19 cellular contexts compared by ENCODE assay signal in the genomic region with DNA sequence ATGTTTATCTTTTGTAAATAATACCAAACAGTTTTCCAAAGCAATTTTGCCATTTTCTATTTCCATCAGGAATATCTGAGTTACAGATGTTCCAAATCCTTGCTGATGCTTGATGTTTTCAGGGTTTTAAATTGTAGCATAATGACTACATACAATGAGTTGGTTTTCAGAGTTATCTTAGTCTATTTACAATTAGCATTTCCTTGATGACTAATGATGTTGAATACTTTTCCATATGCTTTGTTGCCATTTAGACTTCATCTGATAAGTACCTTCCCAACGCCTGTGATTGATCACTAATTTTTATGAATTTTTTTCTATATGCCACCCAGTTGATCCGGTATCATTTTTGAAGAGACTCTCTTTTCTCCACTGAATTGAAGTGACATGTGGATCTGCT.
DNase-seq lines count a peak whose midpoint lies in the region; ATAC-seq and TF ChIP-seq lines count a peak whose summit lies in the region.
"Had no signal": no experiment of that assay in that cellular context is flagged by ENCODE, and none has a peak within 500 bp of the region (broad histone marks: within the 10 kb centered on the region; RNA-seq: fewer than 3 reads in every experiment).

No MANE protein-coding gene starts in this region.

- no CpG with 5 or more reads among the region's 2 CpGs for WGBS in IMR-90 (ENCODE audit: extremely low coverage in 2 of 2, insufficient read length in 1 of 2), 2 experiments
- WGBS in mesenchymal stem cell, result 75% methylated on average over 2 of the region's 2 CpGs

- no peak for TF ChIP-seq RAD21 in IMR-90 (IDR thresholded peaks at IDR 0.05; ENCODE audit: low read length)

- in situ Hi-C loops in IMR-90 (cut with MboI; ENCODE audit: low sequenced_read_pairs), result no loop called here

- TF ChIP-seq POLR2A in IMR-90 (IDR thresholded peaks at IDR 0.05; ENCODE audit: low read depth, low read length), result no peak

- POLR2A ChIA-PET in IMR-90 (lab: Charles Lee; ENCODE audit: unreplicated experiment), result no interaction called here

- H3K14ac ChIP-seq in IMR-90 (replicated peaks; ENCODE audit: low read depth, low read length) (no peak overlapping the region), mesenchymal stem cell (ENCODE audit: low read length in 2 of 2) (no peak overlapping the region)

- H2BK120ac ChIP-seq in IMR-90 (ENCODE audit: low read depth, low read length), result no peak overlapping the region
- no peak overlapping the region for H2BK120ac ChIP-seq in mesenchymal stem cell (ENCODE audit: low read depth, low read length)

- no peak overlapping the region for H4K8ac ChIP-seq in IMR-90 (ENCODE audit: low read depth in 2 of 2, low read length in 2 of 2)
- no peak overlapping the region for H4K8ac ChIP-seq in mesenchymal stem cell (ENCODE audit: low read length)

- H3K4ac ChIP-seq in IMR-90 (ENCODE audit: low read depth, low read length) (no peak overlapping the region), mesenchymal stem cell (ENCODE audit: low read depth in 1 of 2, low read length in 2 of 2) (no peak overlapping the region)

- H3K9ac ChIP-seq in IMR-90 (ENCODE audit: low read depth, low read length) (no peak overlapping the region), mesenchymal stem cell (ENCODE audit: low read length) (no peak overlapping the region)
- H3K9ac ChIP-seq: BLaER1 treated with 17β-estradiol and CSF1 and Interleukin-3, amounts not matched to agents 10 nM and 100 nM had no signal

- H3K9me1 ChIP-seq in IMR-90 (ENCODE audit: insufficient read depth, low read length), result 0 out of 2 replicates have a peak, but pooled peaks cover 5% of the 10 kb centered on the region

- no peaks in the 10 kb centered on the region for H3K79me1 ChIP-seq in IMR-90 (ENCODE audit: low read depth in 1 of 2, low read length in 2 of 2)
- H3K79me1 ChIP-seq in mesenchymal stem cell (replicated peaks; ENCODE audit: low read length, poor library complexity, severe bottlenecking), result no peaks in the 10 kb centered on the region

- H2BK15ac ChIP-seq in IMR-90 (ENCODE audit: low read depth, low read length) (no peak overlapping the region), mesenchymal stem cell (ENCODE audit: low read depth, poor library complexity, severe bottlenecking) (no peak overlapping the region)

- H3K4me3 ChIP-seq in IMR-90 (ENCODE audit: insufficient read depth, low read depth, low read length) (no peak overlapping the region), RWPE2 (ENCODE audit: severe bottlenecking) (no peak overlapping the region), mesenchymal stem cell (ENCODE audit: insufficient read depth in 1 of 2, low read depth in 1 of 2, low read length in 2 of 2) (no peak overlapping the region)
- H3K4me3 ChIP-seq: A549; BLaER1 treated with 17β-estradiol and CSF1 and Interleukin-3, amounts not matched to agents 10 nM and 100 nM had no signal

- H3K27me3 ChIP-seq in IMR-90 (ENCODE audit: control insufficient read depth, insufficient read depth, low read length), result no peaks in the 10 kb centered on the region
- no peaks in the 10 kb centered on the region for H3K27me3 ChIP-seq in RWPE2 (ENCODE audit: insufficient read depth, poor library complexity, severe bottlenecking)
- no peaks in the 10 kb centered on the region for H3K27me3 ChIP-seq in mesenchymal stem cell (ENCODE audit: control insufficient read depth in 1 of 2, insufficient read depth in 1 of 2, low read length in 2 of 2)
- H3K27me3 ChIP-seq: BE2C; BLaER1 treated with 17β-estradiol and CSF1 and Interleukin-3, amounts not matched to agents 10 nM and 100 nM had no signal

- H2BK12ac ChIP-seq in mesenchymal stem cell (ENCODE audit: low read length in 2 of 2), result no peak overlapping the region

- CTCF ChIA-PET in IMR-90 (lab: Yijun Ruan, JAX), result no interaction called here

- no peak overlapping the region for H2BK5ac ChIP-seq in IMR-90 (ENCODE audit: low read depth, low read length, poor library complexity, severe bottlenecking)
- H2BK5ac ChIP-seq in mesenchymal stem cell (ENCODE audit: low read depth, low read length, poor library complexity, severe bottlenecking), result no peak overlapping the region

- H4K91ac ChIP-seq in IMR-90 (ENCODE audit: insufficient read depth, low read depth, low read length), result no peak overlapping the region
- H4K91ac ChIP-seq in mesenchymal stem cell (ENCODE audit: low read length), result no peak overlapping the region

- H2AK9ac ChIP-seq in IMR-90 (replicated peaks; ENCODE audit: low read depth, low read length, poor library complexity), result no peak overlapping the region

- no peak overlapping the region for H2BK20ac ChIP-seq in IMR-90 (ENCODE audit: low read depth, low read length)

- BruUV-seq in IMR-90 (replicated peaks; lab: Mats Ljungman, UMichigan), result no TSS peak

- H3K27ac ChIP-seq in IMR-90 (ENCODE audit: insufficient read depth, low read length) (no peak overlapping the region), RWPE2 (ENCODE audit: poor library complexity, severe bottlenecking) (no peak overlapping the region), epithelial cell of prostate (peak overlapping the region; percentile 27), mesenchymal stem cell (ENCODE audit: low read length, poor library complexity, severe bottlenecking) (no peak overlapping the region)
- H3K27ac ChIP-seq: A549; BLaER1 treated with 17β-estradiol and CSF1 and Interleukin-3, amounts not matched to agents 10 nM and 100 nM had no signal

- H4K20me1 ChIP-seq in IMR-90 (ENCODE audit: insufficient read depth, low read length), result no peaks in the 10 kb centered on the region
- H4K20me1 ChIP-seq: BLaER1 treated with 17β-estradiol and CSF1 and Interleukin-3, amounts not matched to agents 10 nM and 100 nM had no signal

- H3K36me3 ChIP-seq in IMR-90 (ENCODE audit: control insufficient read depth, insufficient read depth, low read length), result no peaks in the 10 kb centered on the region
- H3K36me3 ChIP-seq in RWPE2 (ENCODE audit: low read depth), result no peaks in the 10 kb centered on the region
- no peaks in the 10 kb centered on the region for H3K36me3 ChIP-seq in mesenchymal stem cell (ENCODE audit: control insufficient read depth in 1 of 2, insufficient read depth in 2 of 2, low read depth in 1 of 2, low read length in 2 of 2)
- H3K36me3 ChIP-seq: BE2C; BLaER1 treated with 17β-estradiol and CSF1 and Interleukin-3, amounts not matched to agents 10 nM and 100 nM had no signal

- dilution Hi-C loops in IMR-90 (cut with HindIII; ENCODE audit: low sequenced_read_pairs, unreplicated experiment), result no loop called here

- H3K23ac ChIP-seq in IMR-90 (ENCODE audit: low read depth, low read length) (no peak overlapping the region), mesenchymal stem cell (ENCODE audit: low read length in 2 of 2) (no peak overlapping the region)

- no peak for ATAC-seq in IMR-90 (ENCODE audit: low read depth)
- peak; percentile 51 for ATAC-seq in RWPE2 (ENCODE audit: low read depth)
- no peak for ATAC-seq in GM21528 (IDR thresholded peaks at IDR 0.05; ENCODE audit: low FRiP score, unreplicated experiment)
- no peak for ATAC-seq in HG03108 (IDR thresholded peaks at IDR 0.05; ENCODE audit: unreplicated experiment)
- ATAC-seq: A549, HCT116 had no signal

- DNase-seq in IMR-90 (peak; percentile 5), RWPE2 (ENCODE audit: low spot score) (no peak), epithelial cell of prostate (ENCODE audit: low read depth, low spot score) (no peak), mesenchymal stem cell (peak; percentile 26)
- DNase-seq in activated CD4-positive, CD25-positive, alpha-beta regulatory T cell (lab: John Stamatoyannopoulos, UW), result no peak
- DNase-seq: 8988T; ACHN; AML-193; BE2C; CD4-positive, alpha-beta T cell; CD8-positive, alpha-beta memory T cell; DMS 273 treated with DMSO at 0.1 percent for 48 hours; DMS79 treated with DMSO at 0.1 percent for 48 hours; H9 had no signal

- no peak overlapping the region; the same call in 1 of the 2 replicates for H3K18ac ChIP-seq in IMR-90 (ENCODE audit: low read depth, low read length)
- H3K18ac ChIP-seq in mesenchymal stem cell (ENCODE audit: low read depth in 1 of 2, low read length in 2 of 2), result no peak overlapping the region

- intact Hi-C loops in IMR-90 (cut with micrococcal nuclease), result no loop called here

- no peak overlapping the region for H2AFZ ChIP-seq in IMR-90 (replicated peaks; ENCODE audit: low read length, poor library complexity)
- no peak overlapping the region for H2AFZ ChIP-seq in mesenchymal stem cell (ENCODE audit: low read depth, low read length)

- no peak overlapping the region for H3K4me2 ChIP-seq in IMR-90 (ENCODE audit: low read depth, low read length)
- no peak overlapping the region for H3K4me2 ChIP-seq in mesenchymal stem cell (ENCODE audit: low read length, poor library complexity, severe bottlenecking)
- H3K4me2 ChIP-seq: A549 had no signal

- H2AK5ac ChIP-seq in IMR-90 (ENCODE audit: low read depth, low read length), result no peak overlapping the region
- no peak overlapping the region for H2AK5ac ChIP-seq in mesenchymal stem cell (ENCODE audit: low read length, severe bottlenecking)

- H4K5ac ChIP-seq in IMR-90 (ENCODE audit: low read depth, low read length), result no peak overlapping the region

- H3K4me1 ChIP-seq in IMR-90 (ENCODE audit: control insufficient read depth, insufficient read depth, low read length) (peaks cover 3% of the 10 kb centered on the region; the same call in 1 of the 2 replicates), RWPE2 (ENCODE audit: insufficient read depth, poor library complexity, severe bottlenecking) (peaks cover 10% of the 10 kb centered on the region), mesenchymal stem cell (ENCODE audit: control insufficient read depth, insufficient read depth, low read depth, low read length) (no peaks in the 10 kb centered on the region)
- H3K4me1 ChIP-seq: A549, BE2C had no signal

- H3K9me3 ChIP-seq in IMR-90 (ENCODE audit: control insufficient read depth, insufficient read depth, low read length), result no peaks in the 10 kb centered on the region
- no peaks in the 10 kb centered on the region for H3K9me3 ChIP-seq in RWPE2 (ENCODE audit: severe bottlenecking)
- H3K9me3 ChIP-seq in mesenchymal stem cell (ENCODE audit: control insufficient read depth, low read length), result no peaks in the 10 kb centered on the region
- H3K9me3 ChIP-seq: A549; BLaER1 treated with 17β-estradiol and CSF1 and Interleukin-3, amounts not matched to agents 10 nM and 100 nM had no signal

- TF ChIP-seq CTCF in IMR-90 (conservative IDR thresholded peaks at IDR 0.05; ENCODE audit: low read depth, low read length), result no peak
- TF ChIP-seq CTCF in RWPE2 (IDR thresholded peaks at IDR 0.05; ENCODE audit: poor library complexity, severe bottlenecking), result no peak

- no peak overlapping the region for H3K56ac ChIP-seq in IMR-90 (ENCODE audit: extremely low read depth, insufficient read depth, low read length)

TF ChIP-seq in IMR-90, 13 proteins besides CTCF, POLR2A, EP300 and RAD21:
- TF ChIP-seq CHD1 (IDR thresholded peaks at IDR 0.05; ENCODE audit: low read depth, low read length) (no peak), CEBPB (IDR thresholded peaks at IDR 0.05; ENCODE audit: low read depth, low read length) (no peak), RCOR1 (IDR thresholded peaks at IDR 0.05; ENCODE audit: insufficient replicate concordance, low read length) (no peak), SMC3 (IDR thresholded peaks at IDR 0.05; ENCODE audit: low read depth, low read length) (no peak), MXI1 (IDR thresholded peaks at IDR 0.05; ENCODE audit: borderline replicate concordance, low read depth, low read length) (no peak)

Comparison
In these comparisons a context has a peak if more than half of its experiments do, and no peak if none do; other contexts are left out.
1. DNase-seq: peak in IMR-90 (single experiment) and mesenchymal stem cell (single experiment); none in RWPE2 (single experiment), epithelial cell of prostate (single experiment) and activated CD4-positive, CD25-positive, alpha-beta regulatory T cell (0 of 4).